10 cellular contexts compared by ENCODE assay signal in genomic region chr1:158830904-158831507, GRCh38. TPM values are rescaled to one million over a fixed set of nuclear protein-coding genes. Genes with fewer than 3 reads are reported as not detected.
A peak's percentile ranks its signal among the peaks of the same experiment; 100 is the strongest.
DNase-seq lines count a peak whose midpoint lies in the region; ATAC-seq and TF ChIP-seq lines count a peak whose summit lies in the region.
"Had no signal": no experiment of that assay in that cellular context is flagged by ENCODE, and none has a peak within 500 bp of the region (broad histone marks: within the 10 kb centered on the region; RNA-seq: fewer than 3 reads in every experiment).

MNDA (plus strand) TSS chr1:158831351; CDS start chr1:158842154, 10,803 bp downstream.

- TF ChIP-seq POLR2A in adrenal gland (IDR thresholded peaks at IDR 0.05): peak in 1 of 2 donors; percentile 66
- no peak for TF ChIP-seq POLR2A in tibial nerve (IDR thresholded peaks at IDR 0.05)

- 69 to 76% (median 71%) methylated on average over 5 of the region's 5 CpGs for WGBS in adrenal gland, 4 donors
- 66 to 73% methylated on average over 5 of the region's 5 CpGs for WGBS in tibial nerve, 2 donors

- H3K27me3 ChIP-seq in adrenal gland: no peaks in the 10 kb centered on the region
- no peaks in the 10 kb centered on the region for H3K27me3 ChIP-seq in tibial nerve
- H3K27me3 ChIP-seq: BLaER1 had no signal

- H3K4me3 ChIP-seq in adrenal gland (peak within 1 kb of the TSS in 1 of 4 donors; percentile 54), tibial nerve (peak within 1 kb of the TSS in 2 of 4 donors; percentile 0 to 9)
- H3K4me3 ChIP-seq: BLaER1, PC-9 had no signal

- H3K27ac ChIP-seq in adrenal gland: peak within 1 kb of the TSS; percentile 6 to 71 (median 40)
- H3K27ac ChIP-seq in tibial nerve: peak within 1 kb of the TSS in 3 of 4 donors; percentile 26 to 52 (median 42)
- H3K27ac ChIP-seq: BLaER1, PC-9 had no signal

- TF ChIP-seq CTCF in adrenal gland (IDR thresholded peaks at IDR 0.05) (no peak), tibial nerve (IDR thresholded peaks at IDR 0.05) (no peak)

- ATAC-seq in Right ventricle myocardium superior (ENCODE audit: poor library complexity) (peak; percentile 51), HG03097 (IDR thresholded peaks at IDR 0.05; ENCODE audit: low FRiP score, unreplicated experiment) (peak; percentile 75)

- no peaks in the 10 kb centered on the region for H3K36me3 ChIP-seq in adrenal gland (replicated peaks in 1 of 2)
- no peaks in the 10 kb centered on the region for H3K36me3 ChIP-seq in tibial nerve
- H3K36me3 ChIP-seq: BLaER1 had no signal

- TF ChIP-seq EP300 in tibial nerve (IDR thresholded peaks at IDR 0.05): peak in 1 of 2 donors; percentile 42

- DNase-seq in Right ventricle myocardium superior: no peak
- no peak for DNase-seq in cardiac septum (ENCODE audit: low spot score)
- no peak for DNase-seq in adrenal gland
- no peak for DNase-seq in tibial nerve (ENCODE audit: low spot score in 2 of 2)
- DNase-seq in stimulated activated naive CD4-positive, alpha-beta T cell (lab: John Stamatoyannopoulos, UW): no peak
- no peak for DNase-seq in activated CD4-positive, alpha-beta T cell treated with anti-CD3 and anti-CD28 coated beads, Interleukin-2, amount 50 U/mL, for 48 hours
- DNase-seq in DMS153 treated with DMSO at 0.1 percent for 48 hours (lab: John Stamatoyannopoulos, UW; ENCODE audit: unreplicated experiment): no peak
- DNase-seq: PC-9 had no signal

- intact Hi-C loops in Right ventricle myocardium superior (cut with DNase I) (no loop called here), cardiac septum (cut with DNase I) (no loop called here), adrenal gland (cut with DNase I) (no loop called here)

- no peaks in the 10 kb centered on the region for H3K9me3 ChIP-seq in adrenal gland (replicated peaks in 1 of 3)
- H3K9me3 ChIP-seq in tibial nerve: peaks cover 0 to 8% (median 0%) of the 10 kb centered on the region in 4 donors

- H3K4me1 ChIP-seq in adrenal gland (replicated peaks in 1 of 2) (no peaks in the 10 kb centered on the region), tibial nerve (no peaks in the 10 kb centered on the region)
- H3K4me1 ChIP-seq: BLaER1 had no signal

RNA-seq across cellular contexts. Expression of gene MNDA, which starts in this region (rescaled TPM):
- total RNA-seq in Right ventricle myocardium superior (2.9 TPM), cardiac septum (6.9 TPM), adrenal gland (10 to 100 TPM in 7 of 8 donors, 1 to 10 TPM in 1; 10.0 to 17.9 (median 14.6) TPM), tibial nerve (1 to 10 TPM; 3.3 to 5.7 (median 4.3) TPM)
- polyA plus RNA-seq in adrenal gland: 10 to 100 TPM in 1 of 3 donors, 1 to 10 TPM in 2; 5.2 to 13.1 (median 5.7) TPM
- total RNA-seq: PC-9 had no signal
